In the genomic region with DNA sequence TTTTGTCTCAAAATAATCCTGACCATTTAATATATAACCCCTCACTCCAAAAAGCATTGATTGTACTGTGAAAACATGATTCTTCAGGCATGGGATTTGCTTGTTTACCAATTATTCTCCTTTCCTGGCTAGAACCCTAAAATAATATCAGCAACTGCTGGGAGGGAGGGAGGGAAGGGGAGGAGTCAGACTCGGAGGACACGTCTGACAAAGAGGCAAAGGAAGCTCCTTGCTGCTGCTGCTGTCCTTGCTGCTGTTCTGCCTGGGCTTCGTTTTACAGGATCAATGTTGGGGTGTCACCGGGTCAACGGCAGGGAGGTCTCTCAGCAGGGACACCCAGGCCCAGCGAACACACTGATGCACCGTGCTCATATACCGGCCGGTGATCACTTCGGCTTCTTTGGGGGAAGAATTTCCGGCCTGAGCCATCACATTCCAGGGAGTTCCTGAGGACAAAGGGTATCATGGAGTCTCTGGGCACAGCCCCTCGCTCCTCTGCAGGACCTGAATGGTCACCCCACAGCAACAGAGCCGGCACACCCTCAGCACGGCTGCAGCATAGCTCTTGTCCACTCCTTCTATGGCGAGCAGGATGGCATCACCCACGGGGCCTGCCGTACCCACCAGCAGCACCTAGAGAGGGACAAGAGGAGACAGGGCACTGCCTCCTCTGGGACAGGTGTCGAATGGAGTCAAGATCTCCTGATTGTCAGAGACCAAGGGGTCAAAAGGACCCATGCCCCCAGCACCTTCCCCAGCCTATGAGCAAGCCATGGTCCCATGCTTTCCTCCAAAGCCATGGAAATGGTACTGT, we compare ENCODE assay signal across 27 cellular contexts.
"Had no signal": no experiment of that assay in that cellular context is flagged by ENCODE, and none has a peak within 500 bp of the region (broad histone marks: within the 10 kb centered on the region; RNA-seq: fewer than 3 reads in every experiment).

No MANE protein-coding gene starts in this region.

- H3K9ac ChIP-seq: parathyroid adenoma had no signal

- H3K9me3 Mint-ChIP-seq: activated T-cell treated with anti-CD3 and anti-CD28 coated beads, Interleukin-2, amount 50 U/mL, for 72 hours; mesothelial cell of epicardium; naive thymus-derived CD4-positive, alpha-beta T cell had no signal

- H3K27me3 Mint-ChIP-seq: activated CD4-positive, alpha-beta T cell treated with anti-CD3 and anti-CD28 coated beads for 36 hours; activated CD8-positive, alpha-beta memory T cell treated with anti-CD3 and anti-CD28 coated beads, Interleukin-2, amount 10 ng/mL, durations not matched to agents 7 days and 5 days; activated naive CD8-positive, alpha-beta T cell had no signal

- H2AFZ ChIP-seq: parathyroid adenoma had no signal

- H3K4me3 ChIP-seq: adrenal gland, cardiac muscle cell, left ventricle myocardium inferior, right atrium auricular region, spleen, suprapubic skin, tibial artery, upper lobe of right lung had no signal

- H3K4me3 Mint-ChIP-seq: activated CD4-positive, alpha-beta T cell treated with anti-CD3 and anti-CD28 coated beads for 36 hours; activated CD8-positive, alpha-beta memory T cell treated with anti-CD3 and anti-CD28 coated beads, Interleukin-2, amount 10 ng/mL, durations not matched to agents 7 days and 5 days; activated CD8-positive, alpha-beta T cell treated with anti-CD3 and anti-CD28 coated beads, Interleukin-2, amount 10 ng/mL, durations not matched to agents 7 days and 5 days; activated naive CD8-positive, alpha-beta T cell; activated T-cell treated with anti-CD3 and anti-CD28 coated beads, Interleukin-2, amount 50 U/mL, for 72 hours; brain; mesothelial cell of epicardium; naive thymus-derived CD4-positive, alpha-beta T cell had no signal

- H3K36me3 Mint-ChIP-seq: activated CD8-positive, alpha-beta memory T cell treated with anti-CD3 and anti-CD28 coated beads, Interleukin-2, amount 10 ng/mL, durations not matched to agents 7 days and 5 days; activated naive CD8-positive, alpha-beta T cell; brain; mesothelial cell of epicardium had no signal

- H3K9me3 ChIP-seq: adrenal gland, left ventricle myocardium inferior, right atrium auricular region, spleen, suprapubic skin, tibial artery, upper lobe of right lung had no signal

- H3K36me3 ChIP-seq: adrenal gland, cardiac muscle cell, left ventricle myocardium inferior, right atrium auricular region, suprapubic skin, tibial artery, upper lobe of right lung had no signal

- H3K4me1 ChIP-seq: adrenal gland, left ventricle myocardium inferior, parathyroid adenoma, right atrium auricular region, spleen, suprapubic skin, tibial artery, upper lobe of right lung had no signal

- H3K4me1 Mint-ChIP-seq: activated CD8-positive, alpha-beta memory T cell treated with anti-CD3 and anti-CD28 coated beads, Interleukin-2, amount 10 ng/mL, durations not matched to agents 7 days and 5 days; mesothelial cell of epicardium had no signal

- H3K27ac ChIP-seq: adrenal gland, cardiac muscle cell, left ventricle myocardium inferior, parathyroid adenoma, right atrium auricular region, spleen, suprapubic skin, tibial artery, upper lobe of right lung had no signal

- DNase-seq: activated CD4-positive, alpha-beta T cell treated with anti-CD3 and anti-CD28 coated beads for 36 hours; activated CD4-positive, CD25-positive, alpha-beta regulatory T cell; activated CD8-positive, alpha-beta memory T cell treated with anti-CD3 and anti-CD28 coated beads, Interleukin-2, amount 10 ng/mL, durations not matched to agents 7 days and 5 days; activated CD8-positive, alpha-beta T cell treated with anti-CD3 and anti-CD28 coated beads, Interleukin-2, amount 10 ng/mL, durations not matched to agents 7 days and 5 days; activated naive CD4-positive, alpha-beta T cell treated with Interleukin-2 at 50 U/mL for 16 hours; activated T-cell treated with anti-CD3 and anti-CD28 coated beads for 4 hours; activated T-cell treated with anti-CD3 and anti-CD28 coated beads, Interleukin-2, amount 50 U/mL, for 72 hours; aorta; cortex of kidney; foreskin fibroblast; head of caudate nucleus; hypothalamus; left ventricle myocardium inferior; naive thymus-derived CD4-positive, alpha-beta T cell; occipital lobe; spleen; stimulated activated naive CD4-positive, alpha-beta T cell; upper lobe of right lung had no signal

- H3K27me3 ChIP-seq: adrenal gland, cardiac muscle cell, right atrium auricular region, spleen, suprapubic skin, tibial artery, upper lobe of right lung had no signal

- H3K27ac Mint-ChIP-seq: activated CD4-positive, alpha-beta T cell treated with anti-CD3 and anti-CD28 coated beads for 36 hours; activated CD8-positive, alpha-beta memory T cell treated with anti-CD3 and anti-CD28 coated beads, Interleukin-2, amount 10 ng/mL, durations not matched to agents 7 days and 5 days; activated CD8-positive, alpha-beta T cell treated with anti-CD3 and anti-CD28 coated beads, Interleukin-2, amount 10 ng/mL, durations not matched to agents 7 days and 5 days; activated naive CD8-positive, alpha-beta T cell; activated T-cell treated with anti-CD3 and anti-CD28 coated beads, Interleukin-2, amount 50 U/mL, for 72 hours; mesothelial cell of epicardium had no signal

- H3K79me2 ChIP-seq: parathyroid adenoma had no signal
